In genomic region chr15:71400347-71400746, GRCh38 we compare ENCODE assay signal across 11 cellular contexts.
"Had no signal": no experiment of that assay in that cellular context is flagged by ENCODE, and none has a peak within 500 bp of the region (broad histone marks: within the 10 kb centered on the region; RNA-seq: fewer than 3 reads in every experiment).

No MANE protein-coding gene starts in this region.

- H3K9me3 ChIP-seq: tibial nerve had no signal

- H3K36me3 ChIP-seq: tibial nerve had no signal

- H3K4me1 ChIP-seq: parathyroid adenoma had no signal

- H3K27ac ChIP-seq: parathyroid adenoma, tibial nerve had no signal

- ATAC-seq: activated CD4-positive, CD25-positive, alpha-beta regulatory T cell treated with anti-CD3 and anti-CD28 coated beads, Interleukin-2, amount 50 U/mL, for 24 hours had no signal

- DNase-seq: activated CD4-positive, alpha-beta memory T cell treated with anti-CD3 and anti-CD28 coated beads for 36 hours; activated gamma-delta T cell treated with Interleukin-2 at 50 U/mL for 16 hours; activated naive CD8-positive, alpha-beta T cell treated with anti-CD3 and anti-CD28 coated beads, Interleukin-2, amount 10 ng/mL, durations not matched to agents 7 days and 5 days; activated T-cell treated with anti-CD3 and anti-CD28 coated beads, Interleukin-2, amount 50 U/mL, for 48 hours; islet precursor cell; SHP77 treated with DMSO at 0.1 percent for 48 hours; stimulated activated CD4-positive, alpha-beta T cell treated with anti-CD3 and anti-CD28 coated beads, Interleukin-4, amount 100 ng/mL, for 4 hours; T-helper 2 cell had no signal

- H3K4me3 ChIP-seq: tibial nerve had no signal

- H3K27me3 ChIP-seq: tibial nerve had no signal
